ENCODE assay signal across 29 cellular contexts in the genomic region with DNA sequence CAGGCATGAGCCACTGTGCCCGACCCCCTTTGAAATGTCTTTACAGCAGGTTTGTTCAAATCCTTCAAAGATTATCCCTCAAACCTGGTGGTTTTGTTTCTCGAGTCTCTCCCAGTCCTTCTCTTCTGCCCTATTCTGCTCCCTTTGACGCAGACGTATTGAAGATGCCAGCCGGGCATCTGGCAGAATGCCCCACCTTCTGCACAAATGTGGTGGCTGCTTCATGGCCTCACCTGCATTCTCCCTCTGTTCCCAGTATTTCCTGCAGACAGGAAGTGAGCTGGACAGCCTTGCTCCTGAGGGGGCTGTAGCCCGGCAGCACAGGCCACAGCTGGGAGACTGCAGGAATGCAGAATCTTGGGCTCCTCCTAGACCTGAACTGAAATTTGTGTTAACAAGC. TPM values are rescaled to one million over a fixed set of nuclear protein-coding genes. Genes with fewer than 3 reads are reported as not detected.
A peak's percentile ranks its signal among the peaks of the same experiment; 100 is the strongest.
DNase-seq lines count a peak whose midpoint lies in the region; ATAC-seq and TF ChIP-seq lines count a peak whose summit lies in the region.
"Had no signal": no experiment of that assay in that cellular context is flagged by ENCODE, and none has a peak within 500 bp of the region (broad histone marks: within the 10 kb centered on the region; RNA-seq: fewer than 3 reads in every experiment).

No MANE protein-coding gene starts in this region.

- no peaks in the 10 kb centered on the region for H3K9me3 Mint-ChIP-seq in stimulated activated naive CD8-positive, alpha-beta T cell treated with anti-CD3 and anti-CD28 coated beads, Interleukin-15, amount 100 ng/mL, for 72 hours
- H3K9me3 Mint-ChIP-seq: activated CD4-positive, alpha-beta T cell treated with anti-CD3 and anti-CD28 coated beads, Interleukin-2, amount 10 ng/mL, durations not matched to agents 7 days and 5 days; activated T-cell treated with anti-CD3 and anti-CD28 coated beads, Interleukin-2, amount 50 U/mL, for 72 hours; CD8-positive, alpha-beta T cell; GM23338; immature natural killer cell; naive B cell; type B pancreatic cell had no signal

- ATAC-seq in stimulated activated naive CD8-positive, alpha-beta T cell treated with anti-CD3 and anti-CD28 coated beads, Interleukin-15, amount 100 ng/mL, for 72 hours = no peak
- no peak for ATAC-seq in stimulated activated naive CD8-positive, alpha-beta T cell treated with anti-CD3 and anti-CD28 coated beads, Interleukin-15, Interleukin-2, amounts not matched to agents 100 U/mL and 50 U/mL, for 24 hours
- ATAC-seq in body of pancreas = no peak
- ATAC-seq: activated CD8-positive, alpha-beta memory T cell treated with anti-CD3 and anti-CD28 coated beads, Interleukin-2, amount 10 ng/mL, durations not matched to agents 7 days and 5 days; activated T-cell treated with anti-CD3 and anti-CD28 coated beads, Interleukin-2, amount 50 U/mL, for 72 hours; CD8-positive, alpha-beta T cell; GM23338; K562; left lung had no signal

- TF ChIP-seq POLR2A in body of pancreas (IDR thresholded peaks at IDR 0.05) (no peak), suprapubic skin (IDR thresholded peaks at IDR 0.05) (no peak)

- WGBS in body of pancreas, 2 donors = 84 to 87% methylated on average over 5 to 6 of the region's 6 CpGs
- WGBS in suprapubic skin = 76% methylated on average over 6 of the region's 6 CpGs

- no peaks in the 10 kb centered on the region for H3K27me3 ChIP-seq in body of pancreas
- H3K27me3 ChIP-seq in mucosa of stomach (ENCODE audit: control insufficient read depth, insufficient read depth, low read length) = no peaks in the 10 kb centered on the region
- no peaks in the 10 kb centered on the region for H3K27me3 ChIP-seq in suprapubic skin
- H3K27me3 ChIP-seq in HAP-1 (ENCODE audit: low read depth) = no peaks in the 10 kb centered on the region
- H3K27me3 ChIP-seq: BE2C, left lung, SJSA1 had no signal

- H3K36me3 ChIP-seq in body of pancreas (replicated peaks in 1 of 2; ENCODE audit: insufficient read depth in 1 of 2, low read depth in 2 of 2) (no peaks in the 10 kb centered on the region), mucosa of stomach (ENCODE audit: control insufficient read depth, insufficient read depth, low read length) (peaks cover 9% of the 10 kb centered on the region), suprapubic skin (peaks cover 20% of the 10 kb centered on the region), HAP-1 (replicated peaks) (peaks cover 14% of the 10 kb centered on the region)

- no peak overlapping the region for H3K4me3 Mint-ChIP-seq in stimulated activated naive CD8-positive, alpha-beta T cell treated with anti-CD3 and anti-CD28 coated beads, Interleukin-15, amount 100 ng/mL, for 72 hours
- H3K4me3 Mint-ChIP-seq: activated CD4-positive, alpha-beta T cell treated with anti-CD3 and anti-CD28 coated beads, Interleukin-2, amount 10 ng/mL, durations not matched to agents 7 days and 5 days; activated CD8-positive, alpha-beta memory T cell treated with anti-CD3 and anti-CD28 coated beads, Interleukin-2, amount 10 ng/mL, durations not matched to agents 7 days and 5 days; activated T-cell treated with anti-CD3 and anti-CD28 coated beads, Interleukin-2, amount 50 U/mL, for 72 hours; CD8-positive, alpha-beta T cell; GM23338; immature natural killer cell; type B pancreatic cell had no signal

- peak overlapping the region in 3 of 4 donors; percentile 3 to 83 (median 76) for H3K27ac ChIP-seq in body of pancreas
- H3K27ac ChIP-seq in suprapubic skin = no peak overlapping the region
- H3K27ac ChIP-seq: left lung, SJSA1, skin epidermis had no signal

- intact Hi-C loops in body of pancreas (cut with DNase I) = no loop called here

- H3K9me3 ChIP-seq in body of pancreas (no peaks in the 10 kb centered on the region), mucosa of stomach (ENCODE audit: control insufficient read depth, low read length) (no peaks in the 10 kb centered on the region), suprapubic skin (no peaks in the 10 kb centered on the region), HAP-1 (no peaks in the 10 kb centered on the region)
- H3K9me3 ChIP-seq: BE2C, left lung, SJSA1 had no signal

- peak overlapping the region; percentile 16 for H3K9ac ChIP-seq in mucosa of stomach (ENCODE audit: low read length)

- H3K4me1 Mint-ChIP-seq in stimulated activated naive CD8-positive, alpha-beta T cell treated with anti-CD3 and anti-CD28 coated beads, Interleukin-15, amount 100 ng/mL, for 72 hours = peaks cover 37% of the 10 kb centered on the region

- in situ Hi-C loops in HAP-1 (cut with MboI; ENCODE audit: low sequenced_read_pairs) = no loop called here

- H3K27me3 Mint-ChIP-seq in stimulated activated naive CD8-positive, alpha-beta T cell treated with anti-CD3 and anti-CD28 coated beads, Interleukin-15, amount 100 ng/mL, for 72 hours = no peaks in the 10 kb centered on the region
- H3K27me3 Mint-ChIP-seq: activated CD4-positive, alpha-beta T cell treated with anti-CD3 and anti-CD28 coated beads, Interleukin-2, amount 10 ng/mL, durations not matched to agents 7 days and 5 days; activated CD8-positive, alpha-beta memory T cell treated with anti-CD3 and anti-CD28 coated beads, Interleukin-2, amount 10 ng/mL, durations not matched to agents 7 days and 5 days; naive B cell; type B pancreatic cell had no signal

- H3K27ac Mint-ChIP-seq in stimulated activated naive CD8-positive, alpha-beta T cell treated with anti-CD3 and anti-CD28 coated beads, Interleukin-15, amount 100 ng/mL, for 72 hours = peak overlapping the region; percentile 30 to 37
- H3K27ac Mint-ChIP-seq: activated CD8-positive, alpha-beta memory T cell treated with anti-CD3 and anti-CD28 coated beads, Interleukin-2, amount 10 ng/mL, durations not matched to agents 7 days and 5 days; activated T-cell treated with anti-CD3 and anti-CD28 coated beads, Interleukin-2, amount 50 U/mL, for 72 hours; CD8-positive, alpha-beta T cell; GM23338; immature natural killer cell; type B pancreatic cell had no signal

- H3K4me1 ChIP-seq in body of pancreas = peaks cover 59% of the 10 kb centered on the region
- H3K4me1 ChIP-seq in mucosa of stomach (ENCODE audit: control insufficient read depth, insufficient read depth, low read length) = peaks cover 56% of the 10 kb centered on the region
- H3K4me1 ChIP-seq in suprapubic skin = peaks cover 29% of the 10 kb centered on the region
- peaks cover 3% of the 10 kb centered on the region for H3K4me1 ChIP-seq in HAP-1

- DNase-seq in stimulated activated naive CD8-positive, alpha-beta T cell treated with anti-CD3 and anti-CD28 coated beads, Interleukin-15, amount 100 ng/mL, for 72 hours = no peak
- no peak for DNase-seq in stimulated activated naive CD8-positive, alpha-beta T cell treated with anti-CD3 and anti-CD28 coated beads, Interleukin-15, Interleukin-2, amounts not matched to agents 100 U/mL and 50 U/mL, for 24 hours
- DNase-seq in body of pancreas (peak in 2 of 4 donors; percentile 32 to 55), suprapubic skin (ENCODE audit: low spot score in 2 of 2) (peak; percentile 30 to 66), ureter (ENCODE audit: low spot score) (no peak), HAP-1 (ENCODE audit: low spot score in 2 of 2) (no peak), cerebellum (ENCODE audit: low spot score) (no peak)
- DNase-seq: activated CD4-positive, alpha-beta T cell treated with anti-CD3 and anti-CD28 coated beads, Interleukin-2, amount 10 ng/mL, durations not matched to agents 7 days and 5 days; activated CD8-positive, alpha-beta memory T cell treated with anti-CD3 and anti-CD28 coated beads, Interleukin-2, amount 10 ng/mL, durations not matched to agents 7 days and 5 days; activated T-cell treated with anti-CD3 and anti-CD28 coated beads, Interleukin-2, amount 50 U/mL, for 72 hours; amniotic stem cell; BE2C; CD8-positive, alpha-beta T cell; effector memory CD4-positive, alpha-beta T cell; erythroblast; immature natural killer cell; left lung; naive B cell; NCI-H1092 treated with DMSO at 0.1 percent for 48 hours; NCI-H1694 treated with DMSO at 0.1 percent for 48 hours; NCI-H446; NCI-H774; occipital lobe had no signal

- H3K4me3 ChIP-seq in body of pancreas (no peak overlapping the region), mucosa of stomach (ENCODE audit: low read length) (no peak overlapping the region), suprapubic skin (no peak overlapping the region), HAP-1 (no peak overlapping the region)
- H3K4me3 ChIP-seq: GM23338, K562, left lung, SJSA1, skin epidermis had no signal

- no peak for TF ChIP-seq EP300 in suprapubic skin (IDR thresholded peaks at IDR 0.05)

- TF ChIP-seq CTCF in body of pancreas (IDR thresholded peaks at IDR 0.05) (no peak), suprapubic skin (IDR thresholded peaks at IDR 0.05) (no peak)

RNA-seq across cellular contexts. Expression of gene NAP1L4, which starts 4.8 kb away (rescaled TPM):
- 10 to 100 TPM; 45.9 to 57.7 TPM for total RNA-seq in body of pancreas
- total RNA-seq in suprapubic skin = 100 to 1,000 TPM in 2 of 4 donors, 10 to 100 TPM in 2; 70.7 to 150 (median 97.5) TPM
- 189 TPM for total RNA-seq in ureter
- 156 TPM for total RNA-seq in cerebellum

Comparison
In these comparisons a context has a peak if more than half of its experiments do, and no peak if none do; other contexts are left out.
1. DNase-seq: peak in suprapubic skin (2 of 2); none in stimulated activated naive CD8-positive, alpha-beta T cell treated with anti-CD3 and anti-CD28 coated beads, Interleukin-15, amount 100 ng/mL, for 72 hours (0 of 2), stimulated activated naive CD8-positive, alpha-beta T cell treated with anti-CD3 and anti-CD28 coated beads, Interleukin-15, Interleukin-2, amounts not matched to agents 100 U/mL and 50 U/mL, for 24 hours (single experiment), ureter (single experiment), HAP-1 (0 of 2) and cerebellum (single experiment).